ENCODE assay signal across 30 cellular contexts in genomic region chr2:180255981-180256380, GRCh38.
"Had no signal": no experiment of that assay in that cellular context is flagged by ENCODE, and none has a peak within 500 bp of the region (broad histone marks: within the 10 kb centered on the region; RNA-seq: fewer than 3 reads in every experiment).

No MANE protein-coding gene starts in this region.

- DNase-seq: cortex of kidney; effector memory CD8-positive, alpha-beta T cell; erythroblast; esophagus squamous epithelium; foreskin melanocyte; glutamatergic neuron; heart right ventricle; hippocampal formation; kidney glomerular epithelial cell; mucosa of descending colon; naive B cell; stimulated activated CD4-positive, alpha-beta T cell treated with anti-CD3 and anti-CD28 coated beads, Interleukin-15, amount 100 ng/mL, for 24 hours; stimulated activated CD4-positive, alpha-beta T cell treated with anti-CD3 and anti-CD28 coated beads, Interleukin-2, amount 100 ng/mL, for 48 hours; stimulated activated naive CD4-positive, alpha-beta T cell; stimulated activated naive CD8-positive, alpha-beta T cell treated with anti-CD3 and anti-CD28 coated beads, Interleukin-15, amount 100 ng/mL, for 72 hours; transverse colon; upper lobe of right lung; uterus had no signal

- H3K36me3 ChIP-seq: esophagus squamous epithelium, heart right ventricle, prostate gland, right atrium auricular region, suprapubic skin, transverse colon, upper lobe of right lung, uterus had no signal

- H3K36me3 Mint-ChIP-seq: memory B cell, mesothelial cell of epicardium, naive B cell, neural progenitor cell had no signal

- H3K27ac ChIP-seq: esophagus squamous epithelium, heart right ventricle, neural progenitor cell, prostate gland, right atrium auricular region, skin epidermis, suprapubic skin, transverse colon, upper lobe of right lung, uterus had no signal

- H3K4me3 Mint-ChIP-seq: effector memory CD8-positive, alpha-beta T cell; memory B cell; mesothelial cell of epicardium; naive B cell; nephron; neural progenitor cell; stimulated activated naive CD8-positive, alpha-beta T cell treated with anti-CD3 and anti-CD28 coated beads, Interleukin-15, amount 100 ng/mL, for 72 hours had no signal

- H3K9me3 Mint-ChIP-seq: effector memory CD8-positive, alpha-beta T cell; memory B cell; neural progenitor cell had no signal

- H3K27me3 Mint-ChIP-seq: memory B cell; naive B cell; stimulated activated naive CD8-positive, alpha-beta T cell treated with anti-CD3 and anti-CD28 coated beads, Interleukin-15, amount 100 ng/mL, for 72 hours had no signal

- H3K4me1 ChIP-seq: esophagus squamous epithelium, heart right ventricle, prostate gland, right atrium auricular region, suprapubic skin, upper lobe of right lung, uterus had no signal

- H3K9me3 ChIP-seq: esophagus squamous epithelium, heart right ventricle, mucosa of descending colon, prostate gland, suprapubic skin, transverse colon, upper lobe of right lung, uterus had no signal

- H3K4me3 ChIP-seq: esophagus squamous epithelium, heart right ventricle, lung, mucosa of descending colon, neural progenitor cell, prostate gland, right atrium auricular region, skin epidermis, suprapubic skin, transverse colon, upper lobe of right lung, uterus had no signal

- H3K9ac ChIP-seq: neural progenitor cell had no signal

- ATAC-seq: effector memory CD8-positive, alpha-beta T cell; heart right ventricle; left lobe of liver; mucosa of descending colon; stimulated activated naive CD8-positive, alpha-beta T cell treated with anti-CD3 and anti-CD28 coated beads, Interleukin-15, amount 100 ng/mL, for 72 hours; upper lobe of right lung had no signal

- H3K4me1 Mint-ChIP-seq: neural progenitor cell; stimulated activated naive CD8-positive, alpha-beta T cell treated with anti-CD3 and anti-CD28 coated beads, Interleukin-15, amount 100 ng/mL, for 72 hours had no signal

- H3K27me3 ChIP-seq: esophagus squamous epithelium, heart right ventricle, neural progenitor cell, right atrium auricular region, suprapubic skin, upper lobe of right lung, uterus had no signal

- H3K4me2 ChIP-seq: neural progenitor cell had no signal

- H3K27ac Mint-ChIP-seq: effector memory CD8-positive, alpha-beta T cell; memory B cell; mesothelial cell of epicardium; naive B cell; nephron; neural progenitor cell; stimulated activated naive CD8-positive, alpha-beta T cell treated with anti-CD3 and anti-CD28 coated beads, Interleukin-15, amount 100 ng/mL, for 72 hours had no signal

- H2AFZ ChIP-seq: neural progenitor cell had no signal

- FAIRE-seq: endometrium, islet of Langerhans had no signal
